18 cellular contexts compared by ENCODE assay signal in the genomic region with DNA sequence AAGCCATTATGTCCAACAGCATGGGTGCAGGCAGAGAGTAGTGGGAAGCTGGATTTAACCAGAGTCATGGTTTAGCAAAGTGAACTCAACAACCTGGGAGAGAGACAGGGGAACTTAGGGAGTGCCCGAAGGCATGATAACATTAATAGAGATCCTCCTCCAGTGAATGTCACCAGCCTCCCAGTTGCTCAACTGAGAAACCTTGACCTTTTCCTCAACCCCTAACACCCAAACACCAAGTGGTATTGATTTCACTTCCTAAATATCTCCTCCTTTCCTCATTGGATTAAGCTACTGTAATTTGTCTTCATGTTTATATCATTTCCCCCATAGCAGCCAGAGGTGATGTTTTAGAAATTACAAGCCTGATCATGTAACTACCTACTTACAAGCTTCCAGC.
"Had no signal": no experiment of that assay in that cellular context is flagged by ENCODE, and none has a peak within 500 bp of the region (broad histone marks: within the 10 kb centered on the region; RNA-seq: fewer than 3 reads in every experiment).

No MANE protein-coding gene starts in this region.

- ATAC-seq: activated naive CD4-positive, alpha-beta T cell treated with anti-CD3 and anti-CD28 coated beads, Interleukin-2, amount 50 U/mL, for 72 hours; effector memory CD8-positive, alpha-beta T cell; natural killer cell; sciatic nerve; WTC11 had no signal

- H3K27me3 ChIP-seq: cardiac muscle cell had no signal

- H3K27ac ChIP-seq: cardiac muscle cell, neutrophil, parathyroid adenoma had no signal

- H3K4me3 Mint-ChIP-seq: activated CD4-positive, alpha-beta memory T cell treated with anti-CD3 and anti-CD28 coated beads for 36 hours; activated T-helper 1 cell treated with anti-CD3 and anti-CD28 coated beads, Interleukin-12 subunit alpha, Interleukin-12 subunit beta, Interleukin-2, Interleukin-4 antibody, amounts not matched to agents 30 ng/mL and 10 ng/mL and 1 ng/mL, durations not matched to agents 14 hours and 24 hours and 36 hours; effector memory CD8-positive, alpha-beta T cell; immature natural killer cell; natural killer cell; WTC11 had no signal

- H3K36me3 ChIP-seq: cardiac muscle cell, neutrophil had no signal

- H3K9me3 ChIP-seq: neutrophil had no signal

- DNase-seq: activated CD4-positive, alpha-beta memory T cell treated with anti-CD3 and anti-CD28 coated beads for 36 hours; activated CD4-positive, alpha-beta T cell treated with anti-CD3 and anti-CD28 coated beads for 4 hours; activated gamma-delta T cell treated with Interleukin-2 at 50 U/mL for 16 hours; activated T-cell treated with anti-CD3 and anti-CD28 coated beads for 4 hours; dermis blood vessel endothelial cell; effector memory CD8-positive, alpha-beta T cell; immature natural killer cell; natural killer cell; stimulated activated CD4-positive, alpha-beta T cell treated with anti-CD3 and anti-CD28 coated beads, Interleukin-4, amount 100 ng/mL, for 1 hour; T-helper 2 cell had no signal

- H3K9ac ChIP-seq: parathyroid adenoma had no signal

- H3K4me1 ChIP-seq: parathyroid adenoma had no signal

- H3K4me3 ChIP-seq: cardiac muscle cell, smooth muscle cell had no signal

- H3K36me3 Mint-ChIP-seq: activated CD4-positive, alpha-beta memory T cell treated with anti-CD3 and anti-CD28 coated beads for 36 hours had no signal

- H3K27ac Mint-ChIP-seq: activated CD4-positive, alpha-beta memory T cell treated with anti-CD3 and anti-CD28 coated beads for 36 hours; activated naive CD4-positive, alpha-beta T cell treated with anti-CD3 and anti-CD28 coated beads, Interleukin-2, amount 50 U/mL, for 72 hours; activated T-helper 1 cell treated with anti-CD3 and anti-CD28 coated beads, Interleukin-12 subunit alpha, Interleukin-12 subunit beta, Interleukin-2, Interleukin-4 antibody, amounts not matched to agents 30 ng/mL and 10 ng/mL and 1 ng/mL, durations not matched to agents 14 hours and 24 hours and 36 hours; effector memory CD8-positive, alpha-beta T cell; immature natural killer cell; natural killer cell; WTC11 had no signal
